ENCODE assay signal across 1 cellular context in the genomic region with DNA sequence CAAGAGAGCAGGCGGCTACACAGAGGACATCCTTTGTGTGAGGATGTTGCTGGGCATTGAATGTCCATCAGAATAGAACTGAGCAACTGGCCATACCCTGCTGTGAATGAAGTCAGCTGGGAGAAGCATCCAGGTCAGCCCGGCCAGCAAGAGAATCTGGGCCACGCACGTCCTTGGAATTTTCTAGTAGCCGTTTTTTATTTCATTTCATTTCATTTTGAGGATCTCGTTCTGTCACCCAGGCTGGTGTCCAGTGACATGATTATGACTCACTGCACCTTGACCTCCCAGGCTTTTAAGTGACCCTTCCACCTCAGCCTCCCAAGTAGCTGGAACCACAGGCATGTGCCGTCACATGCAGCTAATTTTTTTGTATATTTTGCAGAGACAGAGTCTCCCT.
A peak's percentile ranks its signal among the peaks of the same experiment; 100 is the strongest.
TF ChIP-seq lines count a peak whose summit lies in the region.

No MANE protein-coding gene starts in this region.

TF ChIP-seq in K562, 482 proteins besides CTCF, POLR2A, EP300 and RAD21 (continued from another document):
- peak; percentile 63; the same call in 1 of the 2 replicates for TF ChIP-seq DPF2 (IDR thresholded peaks at IDR 0.05)
- TF ChIP-seq, protein P1, sequence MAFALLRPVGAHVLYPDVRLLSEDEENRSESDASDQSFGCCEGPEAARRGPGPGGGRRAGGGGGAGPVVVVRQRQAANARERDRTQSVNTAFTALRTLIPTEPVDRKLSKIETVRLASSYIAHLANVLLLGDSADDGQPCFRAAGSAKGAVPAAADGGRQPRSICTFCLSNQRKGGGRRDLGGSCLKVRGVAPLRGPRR (CRISPR knock-in tag; IDR thresholded peaks at IDR 0.05): no peak
- TF ChIP-seq, protein P2, sequence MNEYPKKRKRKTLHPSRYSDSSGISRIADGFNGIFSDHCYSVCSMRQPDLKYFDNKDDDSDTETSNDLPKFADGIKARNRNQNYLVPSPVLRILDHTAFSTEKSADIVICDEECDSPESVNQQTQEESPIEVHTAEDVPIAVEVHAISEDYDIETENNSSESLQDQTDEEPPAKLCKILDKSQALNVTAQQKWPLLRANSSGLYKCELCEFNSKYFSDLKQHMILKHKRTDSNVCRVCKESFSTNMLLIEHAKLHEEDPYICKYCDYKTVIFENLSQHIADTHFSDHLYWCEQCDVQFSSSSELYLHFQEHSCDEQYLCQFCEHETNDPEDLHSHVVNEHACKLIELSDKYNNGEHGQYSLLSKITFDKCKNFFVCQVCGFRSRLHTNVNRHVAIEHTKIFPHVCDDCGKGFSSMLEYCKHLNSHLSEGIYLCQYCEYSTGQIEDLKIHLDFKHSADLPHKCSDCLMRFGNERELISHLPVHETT (CRISPR knock-in tag; conservative IDR thresholded peaks at IDR 0.05 in 1 of 2, IDR thresholded peaks at IDR 0.05 in 1 of 2): no peak
- TF ChIP-seq ETV6 (IDR thresholded peaks at IDR 0.05; ENCODE audit: borderline replicate concordance in 1 of 2, low read depth in 2 of 2, low read length in 1 of 2): no peak
- no peak for TF ChIP-seq ETV6 (CRISPR knock-in tag; IDR thresholded peaks at IDR 0.05; ENCODE audit: borderline replicate concordance)
- TF ChIP-seq, protein P3, sequence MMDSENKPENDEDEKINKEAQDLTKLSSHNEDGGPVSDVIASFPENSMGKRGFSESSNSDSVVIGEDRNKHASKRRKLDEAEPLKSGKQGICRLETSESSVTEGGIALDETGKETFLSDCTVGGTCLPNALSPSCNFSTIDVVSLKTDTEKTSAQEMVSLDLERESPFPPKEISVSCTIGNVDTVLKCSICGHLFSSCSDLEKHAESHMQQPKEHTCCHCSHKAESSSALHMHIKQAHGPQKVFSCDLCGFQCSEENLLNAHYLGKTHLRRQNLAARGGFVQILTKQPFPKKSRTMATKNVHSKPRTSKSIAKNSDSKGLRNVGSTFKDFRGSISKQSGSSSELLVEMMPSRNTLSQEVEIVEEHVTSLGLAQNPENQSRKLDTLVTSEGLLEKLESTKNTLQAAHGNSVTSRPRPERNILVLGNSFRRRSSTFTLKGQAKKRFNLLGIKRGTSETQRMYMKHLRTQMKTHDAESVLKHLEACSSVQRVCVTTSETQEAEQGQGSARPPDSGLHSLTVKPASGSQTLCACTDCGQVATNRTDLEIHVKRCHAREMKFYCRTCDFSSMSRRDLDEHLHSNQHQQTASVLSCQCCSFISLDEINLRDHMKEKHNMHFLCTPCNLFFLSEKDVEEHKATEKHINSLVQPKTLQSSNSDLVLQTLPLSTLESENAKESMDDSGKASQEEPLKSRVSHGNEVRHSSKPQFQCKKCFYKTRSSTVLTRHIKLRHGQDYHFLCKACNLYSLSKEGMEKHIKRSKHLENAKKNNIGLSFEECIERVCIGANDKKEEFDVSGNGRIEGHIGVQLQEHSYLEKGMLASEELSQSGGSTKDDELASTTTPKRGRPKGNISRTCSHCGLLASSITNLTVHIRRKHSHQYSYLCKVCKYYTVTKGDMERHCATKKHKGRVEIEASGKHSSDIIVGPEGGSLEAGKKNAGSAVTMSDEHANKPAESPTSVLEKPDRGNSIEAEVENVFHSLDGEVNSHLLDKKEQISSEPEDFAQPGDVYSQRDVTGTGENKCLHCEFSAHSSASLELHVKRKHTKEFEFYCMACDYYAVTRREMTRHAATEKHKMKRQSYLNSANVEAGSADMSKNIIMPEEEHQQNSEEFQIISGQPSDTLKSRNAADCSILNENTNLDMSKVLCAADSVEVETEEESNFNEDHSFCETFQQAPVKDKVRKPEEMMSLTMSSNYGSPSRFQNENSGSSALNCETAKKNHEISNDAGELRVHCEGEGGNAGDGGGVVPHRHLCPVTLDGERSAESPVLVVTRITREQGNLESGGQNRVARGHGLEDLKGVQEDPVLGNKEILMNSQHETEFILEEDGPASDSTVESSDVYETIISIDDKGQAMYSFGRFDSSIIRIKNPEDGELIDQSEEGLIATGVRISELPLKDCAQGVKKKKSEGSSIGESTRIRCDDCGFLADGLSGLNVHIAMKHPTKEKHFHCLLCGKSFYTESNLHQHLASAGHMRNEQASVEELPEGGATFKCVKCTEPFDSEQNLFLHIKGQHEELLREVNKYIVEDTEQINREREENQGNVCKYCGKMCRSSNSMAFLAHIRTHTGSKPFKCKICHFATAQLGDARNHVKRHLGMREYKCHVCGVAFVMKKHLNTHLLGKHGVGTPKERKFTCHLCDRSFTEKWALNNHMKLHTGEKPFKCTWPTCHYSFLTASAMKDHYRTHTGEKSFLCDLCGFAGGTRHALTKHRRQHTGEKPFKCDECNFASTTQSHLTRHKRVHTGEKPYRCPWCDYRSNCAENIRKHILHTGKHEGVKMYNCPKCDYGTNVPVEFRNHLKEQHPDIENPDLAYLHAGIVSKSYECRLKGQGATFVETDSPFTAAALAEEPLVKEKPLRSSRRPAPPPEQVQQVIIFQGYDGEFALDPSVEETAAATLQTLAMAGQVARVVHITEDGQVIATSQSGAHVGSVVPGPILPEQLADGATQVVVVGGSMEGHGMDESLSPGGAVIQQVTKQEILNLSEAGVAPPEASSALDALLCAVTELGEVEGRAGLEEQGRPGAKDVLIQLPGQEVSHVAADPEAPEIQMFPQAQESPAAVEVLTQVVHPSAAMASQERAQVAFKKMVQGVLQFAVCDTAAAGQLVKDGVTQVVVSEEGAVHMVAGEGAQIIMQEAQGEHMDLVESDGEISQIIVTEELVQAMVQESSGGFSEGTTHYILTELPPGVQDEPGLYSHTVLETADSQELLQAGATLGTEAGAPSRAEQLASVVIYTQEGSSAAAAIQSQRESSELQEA (IDR thresholded peaks at IDR 0.05; ENCODE audit: low read depth): no peak
- no peak for TF ChIP-seq HIVEP1 (CRISPR knock-in tag; IDR thresholded peaks at IDR 0.05)
- TF ChIP-seq MCM7 (IDR thresholded peaks at IDR 0.05): no peak
- TF ChIP-seq WHSC1 (IDR thresholded peaks at IDR 0.05; ENCODE audit: low read length): no peak
- no peak for TF ChIP-seq ZNF76 (CRISPR knock-in tag; IDR thresholded peaks at IDR 0.05; ENCODE audit: borderline replicate concordance)
- TF ChIP-seq, protein P4, sequence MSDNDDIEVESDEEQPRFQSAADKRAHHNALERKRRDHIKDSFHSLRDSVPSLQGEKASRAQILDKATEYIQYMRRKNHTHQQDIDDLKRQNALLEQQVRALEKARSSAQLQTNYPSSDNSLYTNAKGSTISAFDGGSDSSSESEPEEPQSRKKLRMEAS (CRISPR knock-in tag; IDR thresholded peaks at IDR 0.05): peak; percentile 69
- TF ChIP-seq, protein P5, sequence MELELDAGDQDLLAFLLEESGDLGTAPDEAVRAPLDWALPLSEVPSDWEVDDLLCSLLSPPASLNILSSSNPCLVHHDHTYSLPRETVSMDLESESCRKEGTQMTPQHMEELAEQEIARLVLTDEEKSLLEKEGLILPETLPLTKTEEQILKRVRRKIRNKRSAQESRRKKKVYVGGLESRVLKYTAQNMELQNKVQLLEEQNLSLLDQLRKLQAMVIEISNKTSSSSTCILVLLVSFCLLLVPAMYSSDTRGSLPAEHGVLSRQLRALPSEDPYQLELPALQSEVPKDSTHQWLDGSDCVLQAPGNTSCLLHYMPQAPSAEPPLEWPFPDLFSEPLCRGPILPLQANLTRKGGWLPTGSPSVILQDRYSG (tag; conservative IDR thresholded peaks at IDR 0.05; ENCODE audit: low read depth): no peak
- TF ChIP-seq, protein P6, sequence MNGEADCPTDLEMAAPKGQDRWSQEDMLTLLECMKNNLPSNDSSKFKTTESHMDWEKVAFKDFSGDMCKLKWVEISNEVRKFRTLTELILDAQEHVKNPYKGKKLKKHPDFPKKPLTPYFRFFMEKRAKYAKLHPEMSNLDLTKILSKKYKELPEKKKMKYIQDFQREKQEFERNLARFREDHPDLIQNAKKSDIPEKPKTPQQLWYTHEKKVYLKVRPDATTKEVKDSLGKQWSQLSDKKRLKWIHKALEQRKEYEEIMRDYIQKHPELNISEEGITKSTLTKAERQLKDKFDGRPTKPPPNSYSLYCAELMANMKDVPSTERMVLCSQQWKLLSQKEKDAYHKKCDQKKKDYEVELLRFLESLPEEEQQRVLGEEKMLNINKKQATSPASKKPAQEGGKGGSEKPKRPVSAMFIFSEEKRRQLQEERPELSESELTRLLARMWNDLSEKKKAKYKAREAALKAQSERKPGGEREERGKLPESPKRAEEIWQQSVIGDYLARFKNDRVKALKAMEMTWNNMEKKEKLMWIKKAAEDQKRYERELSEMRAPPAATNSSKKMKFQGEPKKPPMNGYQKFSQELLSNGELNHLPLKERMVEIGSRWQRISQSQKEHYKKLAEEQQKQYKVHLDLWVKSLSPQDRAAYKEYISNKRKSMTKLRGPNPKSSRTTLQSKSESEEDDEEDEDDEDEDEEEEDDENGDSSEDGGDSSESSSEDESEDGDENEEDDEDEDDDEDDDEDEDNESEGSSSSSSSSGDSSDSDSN (IDR thresholded peaks at IDR 0.05; ENCODE audit: borderline replicate concordance in 1 of 2, low read depth in 2 of 2, low read length in 2 of 2): no peak
- TF ChIP-seq CREM (IDR thresholded peaks at IDR 0.05; ENCODE audit: low read depth): 0 out of 2 replicates have a peak, but pooled peaks have one; percentile 27
- no peak for TF ChIP-seq NR2C1 (IDR thresholded peaks at IDR 0.05)
- peak; percentile 71; the same call in 1 of the 2 replicates for TF ChIP-seq NR2C1 (tag; IDR thresholded peaks at IDR 0.05)
- no peak for TF ChIP-seq FOXP1 (CRISPR knock-in tag; IDR thresholded peaks at IDR 0.05)
- 0 out of 4 replicates have a peak, but pooled peaks of 1 of the 2 experiments have one; percentile 34 for TF ChIP-seq FOXK2 (conservative IDR thresholded peaks at IDR 0.05 in 1 of 2, IDR thresholded peaks at IDR 0.05 in 1 of 2; ENCODE audit: low read depth in 2 of 2)
- no peak for TF ChIP-seq TOE1 (IDR thresholded peaks at IDR 0.05; ENCODE audit: borderline replicate concordance)
- TF ChIP-seq TOE1 (CRISPR knock-in tag; IDR thresholded peaks at IDR 0.05; ENCODE audit: borderline replicate concordance, low read depth): no peak
- TF ChIP-seq SMARCC2 (IDR thresholded peaks at IDR 0.05; ENCODE audit: low read depth): peak; percentile 28; the same call in 1 of the 2 replicates
- TF ChIP-seq BHLHE40 (IDR thresholded peaks at IDR 0.05; ENCODE audit: low read length): peak; percentile 94
- peak; percentile 81 for TF ChIP-seq JUN (IDR thresholded peaks at IDR 0.05; ENCODE audit: borderline replicate concordance, low read depth, low read length)
- TF ChIP-seq JUN (CRISPR knock-in tag; IDR thresholded peaks at IDR 0.05; ENCODE audit: borderline replicate concordance): no peak
- TF ChIP-seq, protein P7, sequence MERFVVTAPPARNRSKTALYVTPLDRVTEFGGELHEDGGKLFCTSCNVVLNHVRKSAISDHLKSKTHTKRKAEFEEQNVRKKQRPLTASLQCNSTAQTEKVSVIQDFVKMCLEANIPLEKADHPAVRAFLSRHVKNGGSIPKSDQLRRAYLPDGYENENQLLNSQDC (CRISPR knock-in tag; IDR thresholded peaks at IDR 0.05): no peak
- no peak for TF ChIP-seq POLR2G (IDR thresholded peaks at IDR 0.05; ENCODE audit: low read depth, low read length)
- no peak for TF ChIP-seq U2AF1 (optimal IDR thresholded peaks at IDR 0.05; ENCODE audit: low read depth, low read length)
- TF ChIP-seq HDAC1 (IDR thresholded peaks at IDR 0.05): 0 out of 4 replicates have a peak, but pooled peaks of 1 of the 2 experiments have one; percentile 12
- TF ChIP-seq FIP1L1 (IDR thresholded peaks at IDR 0.05; ENCODE audit: low read depth, low read length, poor library complexity, severe bottlenecking): no peak
- no peak for TF ChIP-seq MAFF (IDR thresholded peaks at IDR 0.05; ENCODE audit: low read length)
- peak; percentile 93 for TF ChIP-seq JUND (IDR thresholded peaks at IDR 0.05; ENCODE audit: borderline replicate concordance, low read depth, low read length)
- peak; percentile 61; the same call in 1 of the 3 replicates for TF ChIP-seq JUND (tag; IDR thresholded peaks at IDR 0.05; ENCODE audit: borderline replicate concordance, low read depth, low read length)
- TF ChIP-seq, protein P8, sequence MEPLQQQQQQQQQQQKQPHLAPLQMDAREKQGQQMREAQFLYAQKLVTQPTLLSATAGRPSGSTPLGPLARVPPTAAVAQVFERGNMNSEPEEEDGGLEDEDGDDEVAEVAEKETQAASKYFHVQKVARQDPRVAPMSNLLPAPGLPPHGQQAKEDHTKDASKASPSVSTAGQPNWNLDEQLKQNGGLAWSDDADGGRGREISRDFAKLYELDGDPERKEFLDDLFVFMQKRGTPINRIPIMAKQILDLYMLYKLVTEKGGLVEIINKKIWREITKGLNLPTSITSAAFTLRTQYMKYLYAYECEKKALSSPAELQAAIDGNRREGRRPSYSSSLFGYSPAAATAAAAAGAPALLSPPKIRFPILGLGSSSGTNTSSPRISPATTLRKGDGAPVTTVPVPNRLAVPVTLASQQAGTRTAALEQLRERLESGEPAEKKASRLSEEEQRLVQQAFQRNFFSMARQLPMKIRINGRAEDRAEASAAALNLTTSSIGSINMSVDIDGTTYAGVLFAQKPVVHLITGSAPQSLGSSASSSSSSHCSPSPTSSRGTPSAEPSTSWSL (CRISPR knock-in tag; IDR thresholded peaks at IDR 0.05; ENCODE audit: borderline replicate concordance): no peak
- TF ChIP-seq ZNF444 (CRISPR knock-in tag; IDR thresholded peaks at IDR 0.05): no peak
- TF ChIP-seq ZNF830 (CRISPR knock-in tag; IDR thresholded peaks at IDR 0.05): no peak
- TF ChIP-seq, protein P9, sequence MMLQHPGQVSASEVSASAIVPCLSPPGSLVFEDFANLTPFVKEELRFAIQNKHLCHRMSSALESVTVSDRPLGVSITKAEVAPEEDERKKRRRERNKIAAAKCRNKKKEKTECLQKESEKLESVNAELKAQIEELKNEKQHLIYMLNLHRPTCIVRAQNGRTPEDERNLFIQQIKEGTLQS (IDR thresholded peaks at IDR 0.05): peak; percentile 88
- TF ChIP-seq, protein P9 (CRISPR knock-in tag; conservative IDR thresholded peaks at IDR 0.05): no peak
- no peak for TF ChIP-seq ZNF561 (CRISPR knock-in tag; conservative IDR thresholded peaks at IDR 0.05)
- TF ChIP-seq MTA2 (IDR thresholded peaks at IDR 0.05; ENCODE audit: low read depth): no peak
- TF ChIP-seq, protein P10, sequence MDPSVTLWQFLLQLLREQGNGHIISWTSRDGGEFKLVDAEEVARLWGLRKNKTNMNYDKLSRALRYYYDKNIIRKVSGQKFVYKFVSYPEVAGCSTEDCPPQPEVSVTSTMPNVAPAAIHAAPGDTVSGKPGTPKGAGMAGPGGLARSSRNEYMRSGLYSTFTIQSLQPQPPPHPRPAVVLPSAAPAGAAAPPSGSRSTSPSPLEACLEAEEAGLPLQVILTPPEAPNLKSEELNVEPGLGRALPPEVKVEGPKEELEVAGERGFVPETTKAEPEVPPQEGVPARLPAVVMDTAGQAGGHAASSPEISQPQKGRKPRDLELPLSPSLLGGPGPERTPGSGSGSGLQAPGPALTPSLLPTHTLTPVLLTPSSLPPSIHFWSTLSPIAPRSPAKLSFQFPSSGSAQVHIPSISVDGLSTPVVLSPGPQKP (CRISPR knock-in tag; IDR thresholded peaks at IDR 0.05): no peak
- TF ChIP-seq MYNN (IDR thresholded peaks at IDR 0.05): no peak
- TF ChIP-seq MYNN (CRISPR knock-in tag; IDR thresholded peaks at IDR 0.05): no peak
- TF ChIP-seq PHF21A (IDR thresholded peaks at IDR 0.05; ENCODE audit: borderline replicate concordance, low read depth): no peak
